27 cellular contexts compared by ENCODE assay signal in the genomic region with DNA sequence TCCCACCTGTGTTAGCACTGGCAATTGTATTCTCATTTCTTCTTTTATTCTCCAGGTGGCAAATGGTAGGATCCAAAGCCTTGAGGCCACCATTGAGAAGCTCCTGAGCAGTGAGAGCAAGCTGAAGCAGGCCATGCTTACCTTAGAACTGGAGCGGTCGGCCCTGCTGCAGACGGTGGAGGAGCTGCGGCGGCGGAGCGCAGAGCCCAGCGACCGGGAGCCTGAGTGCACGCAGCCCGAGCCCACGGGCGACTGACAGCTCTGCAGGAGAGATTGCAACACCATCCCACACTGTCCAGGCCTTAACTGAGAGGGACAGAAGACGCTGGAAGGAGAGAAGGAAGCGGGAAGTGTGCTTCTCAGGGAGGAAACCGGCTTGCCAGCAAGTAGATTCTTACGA.
"Had no signal": no experiment of that assay in that cellular context is flagged by ENCODE, and none has a peak within 500 bp of the region (broad histone marks: within the 10 kb centered on the region; RNA-seq: fewer than 3 reads in every experiment).

No MANE protein-coding gene starts in this region.

- ATAC-seq: activated CD8-positive, alpha-beta memory T cell treated with anti-CD3 and anti-CD28 coated beads, Interleukin-2, amount 10 ng/mL, durations not matched to agents 7 days and 5 days; PC-3; Right ventricle myocardium inferior; SK-N-SH treated with all-trans-retinoic acid at 6 μM for 48 hours; T-cell; T-helper 17 cell had no signal

- H3K27ac ChIP-seq: ascending aorta, cardiac muscle cell, Peyer's patch, WERI-Rb-1 had no signal

- DNase-seq: activated CD4-positive, alpha-beta T cell treated with anti-CD3 and anti-CD28 coated beads, Interleukin-2, amount 10 ng/mL, durations not matched to agents 24 days and 14 days; activated CD4-positive, alpha-beta T cell treated with anti-CD3 and anti-CD28 coated beads, Interleukin-2, amount 50 U/mL, for 4 hours; activated CD8-positive, alpha-beta memory T cell treated with anti-CD3 and anti-CD28 coated beads for 24 hours; activated CD8-positive, alpha-beta memory T cell treated with anti-CD3 and anti-CD28 coated beads, Interleukin-2, amount 10 ng/mL, durations not matched to agents 7 days and 5 days; activated CD8-positive, alpha-beta memory T cell treated with anti-CD3 and anti-CD28 coated beads, Interleukin-2, amount 50 U/mL, for 48 hours; activated effector memory CD4-positive, alpha-beta T cell treated with anti-CD3 and anti-CD28 coated beads, Interleukin-2, amount 50 U/mL, for 16 hours; activated naive CD4-positive, alpha-beta T cell; activated naive CD8-positive, alpha-beta T cell treated with anti-CD3 and anti-CD28 coated beads, Interleukin-2, amount 10 ng/mL, durations not matched to agents 7 days and 5 days; activated T-cell treated with anti-CD3 and anti-CD28 coated beads, Interleukin-2, amount 50 U/mL, for 48 hours; NCI-H1092; NCI-H1436 treated with DMSO at 0.1 percent for 48 hours; NCI-H1694 treated with DMSO at 0.1 percent for 48 hours; NCI-H2029; NCI-H345; NCI-H524 treated with DMSO at 0.1 percent for 48 hours; NK-92 treated with Interleukin-12 subunit alpha and Interleukin-12 subunit beta, amount 100 ng/mL, for 24 hours; PC-3; Peyer's patch; RPMI8226; SIG-M5; T-cell; T-helper 17 cell; WERI-Rb-1 had no signal

- H3K27me3 ChIP-seq: ascending aorta, cardiac muscle cell, Peyer's patch had no signal

- H3K36me3 ChIP-seq: cardiac muscle cell had no signal

- H3K9me3 ChIP-seq: ascending aorta, Peyer's patch had no signal

- H3K4me3 ChIP-seq: ascending aorta, cardiac muscle cell, Peyer's patch had no signal
